Comparison of ENCODE assay signal across 8 cellular contexts in the genomic region with DNA sequence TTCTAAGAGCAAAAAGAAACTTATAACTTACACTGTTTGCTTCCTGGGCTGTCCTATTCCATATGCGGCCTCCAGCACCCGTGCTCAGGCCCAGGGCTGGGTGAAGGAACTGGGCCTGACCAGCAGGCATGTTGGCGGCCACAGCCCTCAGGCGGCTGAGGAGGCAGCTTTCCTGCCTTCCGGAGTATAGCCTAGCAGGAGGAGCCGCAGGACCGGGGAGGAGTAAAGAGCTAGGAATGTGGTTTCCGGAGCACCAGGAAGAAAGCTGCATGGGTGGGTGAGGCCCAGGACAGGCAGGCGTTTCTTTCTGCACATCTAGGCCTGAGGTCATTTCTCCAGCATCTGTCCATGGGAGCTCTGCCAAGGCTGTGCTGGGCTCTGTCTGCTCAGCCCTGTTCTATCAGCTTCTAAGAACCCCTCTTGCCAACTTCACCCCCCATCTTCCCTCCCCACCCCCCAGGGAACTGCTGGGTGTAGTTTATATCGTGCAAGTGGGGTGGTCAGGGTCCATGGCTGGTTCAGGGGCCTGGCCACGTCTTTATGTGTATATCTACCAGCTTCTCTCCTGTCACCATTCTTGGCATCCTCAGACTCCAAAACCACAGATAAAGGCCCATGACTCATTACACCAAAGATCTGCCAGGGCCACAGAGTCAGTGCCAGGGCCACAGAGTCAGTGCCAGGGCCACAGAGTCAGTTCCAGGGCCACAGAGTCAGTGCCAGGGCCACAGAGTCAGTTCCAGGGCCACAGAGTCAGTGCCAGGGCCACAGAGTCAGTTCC. TPM values are rescaled to one million over a fixed set of nuclear protein-coding genes. Genes with fewer than 3 reads are reported as not detected.
A peak's percentile ranks its signal among the peaks of the same experiment; 100 is the strongest.
DNase-seq lines count a peak whose midpoint lies in the region; ATAC-seq and TF ChIP-seq lines count a peak whose summit lies in the region.

No MANE protein-coding gene starts in this region.

- peaks cover 13% of the 10 kb centered on the region for H3K27me3 ChIP-seq in H7 (ENCODE audit: control insufficient read depth, insufficient read depth, low read length)
- no peaks in the 10 kb centered on the region for H3K27me3 ChIP-seq in body of pancreas

- H3K27ac ChIP-seq in body of pancreas, result no peak overlapping the region

- no peaks in the 10 kb centered on the region for H3K36me3 ChIP-seq in H7 (replicated peaks; ENCODE audit: control insufficient read depth, insufficient read depth, low read length)
- no peaks in the 10 kb centered on the region for H3K36me3 ChIP-seq in body of pancreas (replicated peaks in 1 of 2; ENCODE audit: insufficient read depth in 1 of 2, low read depth in 2 of 2)

- peaks cover 14% of the 10 kb centered on the region for H3K4me1 ChIP-seq in body of pancreas

- TF ChIP-seq POLR2A in body of pancreas (IDR thresholded peaks at IDR 0.05), result peak in 1 of 3 donors; percentile 11

- 70 to 73% methylated on average over 9 to 11 of the region's 11 CpGs for WGBS in body of pancreas, 2 donors

- intact Hi-C loops in body of pancreas (cut with DNase I), result no loop called here

- ATAC-seq in body of pancreas, result peak; percentile 45

- H3K4me3 ChIP-seq in H7 (ENCODE audit: insufficient read depth, low read depth, low read length) (no peak overlapping the region), body of pancreas (no peak overlapping the region)

- DNase-seq in H7 (peak; percentile 59), body of pancreas (peak in 3 of 4 donors; percentile 35 to 51 (median 49)), iris pigment epithelial cell (ENCODE audit: low read depth) (peak; percentile 93), stromal cell of bone marrow (ENCODE audit: low read depth) (peak; percentile 81), NCI-H2107 (lab: John Stamatoyannopoulos, UW) (no peak), ecto neural progenitor cell (ENCODE audit: low spot score) (no peak)
- no peak for DNase-seq in activated naive CD4-positive, alpha-beta T cell (lab: John Stamatoyannopoulos, UW)
- no peak for DNase-seq in stimulated activated CD4-positive, alpha-beta T cell treated with anti-CD3 and anti-CD28 coated beads, Interleukin-1b, Interleukin-23, amount 100 ng/mL, for 48 hours

- TF ChIP-seq CTCF in body of pancreas (IDR thresholded peaks at IDR 0.05), result no peak

- H3K9me3 ChIP-seq in body of pancreas, result no peaks in the 10 kb centered on the region

RNA-seq across cellular contexts. Expression of a gene that starts 7.8 kb away (rescaled TPM):
- total RNA-seq in H7 (2014; rRNA removed; shearing (Covaris generic)), result 7.8 and 9.0 TPM in 2 replicates
- 1 to 10 TPM; 2.1 to 3.0 TPM for total RNA-seq in body of pancreas

RNA-seq across cellular contexts. Expression of a gene that starts 16.1 kb away (rescaled TPM):
- total RNA-seq in H7 (2014; rRNA removed; shearing (Covaris generic)), result 0.18 TPM in 1 of 2 replicates, not detected in the other
- total RNA-seq in body of pancreas, result 100 to 1,000 TPM in 1 of 2 donors, 10 to 100 TPM in 1; 13.0 to 277 TPM

RNA-seq across cellular contexts. Expression of a gene that starts 27.5 kb away (rescaled TPM):
- 1.3 and 1.6 TPM in 2 replicates for total RNA-seq in H7 (2014; rRNA removed; shearing (Covaris generic))
- 10 to 100 TPM; 14.5 to 25.1 TPM for total RNA-seq in body of pancreas

RNA-seq across cellular contexts. Expression of a gene that starts 27.5 kb away (rescaled TPM):
- not detected in 2 replicates for total RNA-seq in H7 (2014; rRNA removed; shearing (Covaris generic))
- under 1 TPM in 1 of 2 donors, not detected in 1; 0.66 TPM for total RNA-seq in body of pancreas

Comparison
In these comparisons a context has a peak if more than half of its experiments do, and no peak if none do; other contexts are left out.
1. DNase-seq: peak in H7 (single experiment), body of pancreas (3 of 4), iris pigment epithelial cell (single experiment) and stromal cell of bone marrow (single experiment); none in NCI-H2107 (single experiment), ecto neural progenitor cell (single experiment), activated naive CD4-positive, alpha-beta T cell (0 of 4) and stimulated activated CD4-positive, alpha-beta T cell treated with anti-CD3 and anti-CD28 coated beads, Interleukin-1b, Interleukin-23, amount 100 ng/mL, for 48 hours (single experiment).
2. RNA of a gene that starts 16.1 kb away (total RNA-seq): 13.0 to 277 TPM in body of pancreas; 0.18 TPM in H7; every median in the first group is over 10 times any median in the second.